26 cellular contexts compared by ENCODE assay signal in the genomic region with DNA sequence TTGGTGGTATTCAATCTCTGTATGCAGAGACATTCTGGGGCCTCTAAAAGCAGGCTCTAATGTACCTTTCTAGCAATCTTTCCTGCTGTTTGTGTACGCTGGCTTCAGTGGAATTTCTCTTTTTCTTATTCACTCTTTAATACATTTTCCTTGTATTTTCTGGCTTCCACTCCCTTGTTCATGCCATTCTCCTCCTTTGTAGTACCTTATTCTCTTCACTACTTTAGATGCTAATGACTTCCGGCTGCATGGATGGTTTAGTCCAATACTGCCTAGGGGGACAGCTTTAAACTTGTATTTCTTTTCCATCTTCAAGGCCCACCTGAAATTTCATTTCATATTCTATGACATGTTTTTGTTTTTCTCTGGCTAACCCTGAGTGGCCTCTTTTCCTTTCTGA.
"Had no signal": no experiment of that assay in that cellular context is flagged by ENCODE, and none has a peak within 500 bp of the region (broad histone marks: within the 10 kb centered on the region; RNA-seq: fewer than 3 reads in every experiment).

No MANE protein-coding gene starts in this region.

- H3K27me3 Mint-ChIP-seq: naive thymus-derived CD8-positive, alpha-beta T cell; progenitor cell of endocrine pancreas; stimulated activated memory B cell treated with anti-CD40 and anti-IgM and Interleukin-4, amounts not matched to agents 10 μg/mL and 1 μg/mL and 100 μg/mL, for 72 hours; stimulated activated naive CD8-positive, alpha-beta T cell treated with anti-CD3 and anti-CD28 coated beads, Interleukin-15, amount 100 ng/mL, for 72 hours; type B pancreatic cell had no signal

- H3K4me2 ChIP-seq: smooth muscle cell had no signal

- H3K27me3 ChIP-seq: left lung, ovary, right atrium auricular region, right lobe of liver, tibial nerve, uterus had no signal

- DNase-seq: hippocampal formation; immature natural killer cell; kidney; left colon; left lung; lower lobe of right lung; mammary epithelial cell; mesenchymal stem cell; naive thymus-derived CD8-positive, alpha-beta T cell; ovary; right lobe of liver; stimulated activated CD4-positive, alpha-beta T cell treated with anti-CD3 and anti-CD28 coated beads, Interleukin-1b, Interleukin-23, amount 100 ng/mL, for 48 hours; stimulated activated CD4-positive, alpha-beta T cell treated with anti-CD3 and anti-CD28 coated beads, Interleukin-2, amount 100 ng/mL, for 48 hours; stimulated activated CD4-positive, alpha-beta T cell treated with anti-CD3 and anti-CD28 coated beads, Interleukin-4, amount 100 ng/mL, for 4 hours; stimulated activated CD8-positive, alpha-beta memory T cell treated with anti-CD3 and anti-CD28 coated beads, Interleukin-4, amount 100 ng/mL, for 48 hours; stimulated activated naive CD4-positive, alpha-beta T cell treated with Interleukin-2 at 50 U/mL for 16 hours; stimulated activated naive CD8-positive, alpha-beta T cell treated with anti-CD3 and anti-CD28 coated beads, Interleukin-15, amount 100 ng/mL, for 72 hours; substantia nigra; uterus had no signal

- H3K9me3 Mint-ChIP-seq: stimulated activated memory B cell treated with anti-CD40 and anti-IgM and Interleukin-4, amounts not matched to agents 10 μg/mL and 1 μg/mL and 100 μg/mL, for 72 hours had no signal

- H3K27ac ChIP-seq: left lung, lower lobe of right lung, ovary, right atrium auricular region, right lobe of liver, tibial nerve, uterus had no signal

- H3K36me3 ChIP-seq: ovary, uterus had no signal

- H3K4me3 Mint-ChIP-seq: immature natural killer cell; naive thymus-derived CD8-positive, alpha-beta T cell; nephron; stimulated activated memory B cell treated with anti-CD40 and anti-IgM and Interleukin-4, amounts not matched to agents 10 μg/mL and 1 μg/mL and 100 μg/mL, for 72 hours; stimulated activated naive CD8-positive, alpha-beta T cell treated with anti-CD3 and anti-CD28 coated beads, Interleukin-15, amount 100 ng/mL, for 72 hours; type B pancreatic cell had no signal

- H3K4me1 ChIP-seq: left lung, lower lobe of right lung, right atrium auricular region, right lobe of liver, tibial nerve, uterus had no signal

- H3K4me3 ChIP-seq: left lung, lower lobe of right lung, ovary, right atrium auricular region, right lobe of liver, smooth muscle cell, tibial nerve, uterus had no signal

- H3K27ac Mint-ChIP-seq: immature natural killer cell; naive thymus-derived CD8-positive, alpha-beta T cell; nephron; progenitor cell of endocrine pancreas; stimulated activated memory B cell treated with anti-CD40 and anti-IgM and Interleukin-4, amounts not matched to agents 10 μg/mL and 1 μg/mL and 100 μg/mL, for 72 hours; stimulated activated naive CD8-positive, alpha-beta T cell treated with anti-CD3 and anti-CD28 coated beads, Interleukin-15, amount 100 ng/mL, for 72 hours; type B pancreatic cell had no signal

- ATAC-seq: left colon; left lung; lower lobe of right lung; naive thymus-derived CD8-positive, alpha-beta T cell; right lobe of liver; stimulated activated memory B cell treated with anti-CD40 and anti-IgM and Interleukin-4, amounts not matched to agents 10 μg/mL and 1 μg/mL and 100 μg/mL, for 72 hours; stimulated activated naive CD8-positive, alpha-beta T cell treated with anti-CD3 and anti-CD28 coated beads, Interleukin-15, amount 100 ng/mL, for 72 hours had no signal

- H3K4me1 Mint-ChIP-seq: nephron; stimulated activated memory B cell treated with anti-CD40 and anti-IgM and Interleukin-4, amounts not matched to agents 10 μg/mL and 1 μg/mL and 100 μg/mL, for 72 hours; stimulated activated naive CD8-positive, alpha-beta T cell treated with anti-CD3 and anti-CD28 coated beads, Interleukin-15, amount 100 ng/mL, for 72 hours had no signal
